In genomic region chrX:40392599-40392998, GRCh38 we compare ENCODE assay signal across 22 cellular contexts.
DNase-seq lines count a peak whose midpoint lies in the region; ATAC-seq, FAIRE-seq and TF ChIP-seq lines count a peak whose summit lies in the region.
"Had no signal": no experiment of that assay in that cellular context is flagged by ENCODE, and none has a peak within 500 bp of the region (broad histone marks: within the 10 kb centered on the region; RNA-seq: fewer than 3 reads in every experiment).

No MANE protein-coding gene starts in this region.

- no peaks in the 10 kb centered on the region for H3K36me3 Mint-ChIP-seq in type B pancreatic cell

- H3K9ac ChIP-seq in GM12878 (ENCODE audit: control insufficient read depth, insufficient read depth, low read length), result no peak overlapping the region

- H3K27me3 Mint-ChIP-seq in type B pancreatic cell, result no peaks in the 10 kb centered on the region
- H3K27me3 Mint-ChIP-seq: activated CD8-positive, alpha-beta T cell treated with anti-CD3 and anti-CD28 coated beads for 36 hours; activated naive CD8-positive, alpha-beta T cell; naive thymus-derived CD4-positive, alpha-beta T cell had no signal

- peak overlapping the region; percentile 23; the same call in 1 of the 2 replicates for H2AFZ ChIP-seq in GM12878 (ENCODE audit: control insufficient read depth, low read depth, low read length)

- no peaks in the 10 kb centered on the region for H3K4me1 Mint-ChIP-seq in type B pancreatic cell (ENCODE audit: unreplicated experiment)
- H3K4me1 Mint-ChIP-seq: naive thymus-derived CD4-positive, alpha-beta T cell had no signal

- peak; percentile 38 for FAIRE-seq in GM12892 (lab: Jason Lieb, UNC)
- no peak for FAIRE-seq in GM12878 (lab: Jason Lieb, UNC)

- H3K4me1 ChIP-seq in GM12878 (ENCODE audit: control insufficient read depth, insufficient read depth, low read length) (no peaks in the 10 kb centered on the region; the same call in 1 of the 2 replicates), testis (no peaks in the 10 kb centered on the region)
- H3K4me1 ChIP-seq: HAP-1, upper lobe of left lung had no signal

- TF ChIP-seq POLR2A in GM12892 (IDR thresholded peaks at IDR 0.05; ENCODE audit: low read depth, low read length) (no peak), GM12878 (IDR thresholded peaks at IDR 0.05; ENCODE audit: low read depth, low read length) (no peak), testis (IDR thresholded peaks at IDR 0.05) (no peak)

- H3K4me2 ChIP-seq in GM12878 (ENCODE audit: control insufficient read depth, insufficient read depth), result no peak overlapping the region

- no peaks in the 10 kb centered on the region for H4K20me1 ChIP-seq in GM12878 (ENCODE audit: control insufficient read depth, insufficient read depth)

- CTCF ChIA-PET in GM12878 (lab: Yijun Ruan, JAX), result no interaction called here

- H3K27ac Mint-ChIP-seq in type B pancreatic cell, result no peak overlapping the region
- H3K27ac Mint-ChIP-seq: activated CD8-positive, alpha-beta T cell treated with anti-CD3 and anti-CD28 coated beads for 36 hours; activated naive CD8-positive, alpha-beta T cell; naive thymus-derived CD4-positive, alpha-beta T cell had no signal

- H3K4me3 ChIP-seq in GM12878 (no peak overlapping the region), testis (no peak overlapping the region)
- H3K4me3 ChIP-seq: HAP-1, upper lobe of left lung had no signal

- in situ Hi-C loops in GM12878 (cut with MboI), result no loop called here

- BruUV-seq in GM12878 (replicated peaks; lab: Mats Ljungman, UMichigan), result no TSS peak

- intact Hi-C loops in GM12878 (cut with micrococcal nuclease; ENCODE audit: unreplicated experiment) (no loop called here), testis (cut with DNase I; ENCODE audit: low total_unique reads) (no loop called here)

- WGBS in GM12878 (ENCODE audit: insufficient coverage, insufficient replicate concordance, low lambda C conversion rate, missing lambda C conversion rate), result 17% methylated on average over 2 of the region's 2 CpGs
- 89 to 95% methylated on average over 2 of the region's 2 CpGs for WGBS in testis, 2 donors

- H3K79me2 ChIP-seq in GM12878 (ENCODE audit: control insufficient read depth, insufficient read depth, low read length), result no peaks in the 10 kb centered on the region

- POLR2A ChIA-PET in GM12878 (lab: Charles Lee), result no interaction called here

- no peak for TF ChIP-seq RAD21 in GM12878 (IDR thresholded peaks at IDR 0.05; ENCODE audit: insufficient read depth, low read depth, low read length)

- H3K9me3 Mint-ChIP-seq in type B pancreatic cell, result peaks cover 8% of the 10 kb centered on the region

- H3K27me3 ChIP-seq in GM12878 (replicated peaks in 1 of 2; ENCODE audit: control insufficient read depth in 2 of 2, insufficient read depth in 2 of 2, low read length in 1 of 2) (no peaks in the 10 kb centered on the region), layer of hippocampus (ENCODE audit: control insufficient read depth, insufficient read depth, low read length) (no peaks in the 10 kb centered on the region), testis (no peaks in the 10 kb centered on the region)

- SMC1A ChIA-PET in GM12878 (lab: Charles Lee; ENCODE audit: uncharacterized antibody, unreplicated experiment), result interaction anchor here (0.9 kb wide), 1 partner anchor 333 kb away, joined by 3 read pairs; no protein-coding TSS in a partner anchor

- H3K9me3 ChIP-seq in GM12878 (replicated peaks; ENCODE audit: control insufficient read depth, insufficient read depth, low read length) (peaks cover 2% of the 10 kb centered on the region; the same call in 1 of the 3 replicates), testis (no peaks in the 10 kb centered on the region)
- H3K9me3 ChIP-seq: HAP-1 had no signal

- TF ChIP-seq EP300 in GM12878 (IDR thresholded peaks at IDR 0.05; ENCODE audit: borderline replicate concordance in 1 of 2, control insufficient read depth in 1 of 2, low read depth in 2 of 2, low read length in 2 of 2), result no peak

- H3K36me3 ChIP-seq in GM12878 (ENCODE audit: control insufficient read depth in 2 of 2, insufficient read depth in 2 of 2, low read length in 1 of 2) (no peaks in the 10 kb centered on the region), testis (ENCODE audit: low read depth, missing control alignments) (no peaks in the 10 kb centered on the region)
- H3K36me3 ChIP-seq: HAP-1, upper lobe of left lung had no signal

- no peak overlapping the region for H3K4me3 Mint-ChIP-seq in type B pancreatic cell
- H3K4me3 Mint-ChIP-seq: activated CD8-positive, alpha-beta T cell treated with anti-CD3 and anti-CD28 coated beads for 36 hours; activated naive CD8-positive, alpha-beta T cell; naive thymus-derived CD4-positive, alpha-beta T cell had no signal

- RAD21 ChIA-PET in GM12878 (lab: Charles Lee; ENCODE audit: unreplicated experiment), result no interaction called here

- TF ChIP-seq CTCF in GM12878 (IDR thresholded peaks at IDR 0.05 in 2 of 3, conservative IDR thresholded peaks at IDR 0.05 in 1 of 3; ENCODE audit: control insufficient read depth in 2 of 3, extremely low read depth in 1 of 3, insufficient read depth in 1 of 3, low read depth in 3 of 3, low read length in 3 of 3) (no peak), testis (IDR thresholded peaks at IDR 0.05) (no peak), type B pancreatic cell (conservative IDR thresholded peaks at IDR 0.05) (no peak)

- no peak overlapping the region for H3K27ac ChIP-seq in GM12878 (ENCODE audit: control insufficient read depth, insufficient read depth)
- H3K27ac ChIP-seq in layer of hippocampus (ENCODE audit: low read depth, low read length), result peak overlapping the region; percentile 48
- no peak overlapping the region for H3K27ac ChIP-seq in testis
- H3K27ac ChIP-seq: upper lobe of left lung had no signal

- ATAC-seq in GM12878, result peak; percentile 50
- ATAC-seq: activated CD8-positive, alpha-beta T cell treated with anti-CD3 and anti-CD28 coated beads for 36 hours; left colon; naive thymus-derived CD4-positive, alpha-beta T cell had no signal

- DNase-seq in Ammon's horn (ENCODE audit: low spot score), result peak; percentile 24
- no peak for DNase-seq in GM12892 (ENCODE audit: insufficient read length)
- DNase-seq in GM12878 (ENCODE audit: low read depth, low spot score), result no peak
- DNase-seq in testis, result no peak
- no peak for DNase-seq in stimulated activated CD4-positive, alpha-beta T cell treated with anti-CD3 and anti-CD28 coated beads, Interleukin-12 subunit alpha, Interleukin-12 subunit beta, amount 100 ng/mL, for 4 hours
- no peak for DNase-seq in type B pancreatic cell (ENCODE audit: extremely low spot score, unreplicated experiment)
- DNase-seq in NCI-H226, result no peak
- DNase-seq: activated CD8-positive, alpha-beta T cell treated with anti-CD3 and anti-CD28 coated beads for 36 hours; GDM1; left colon; naive thymus-derived CD4-positive, alpha-beta T cell; NCI-H1092; NCI-H187 treated with DMSO at 0.1 percent for 48 hours; NCI-H748 treated with DMSO at 0.1 percent for 48 hours; retina; stimulated activated CD4-positive, alpha-beta T cell treated with anti-CD3 and anti-CD28 coated beads, Interleukin-4, amount 100 ng/mL, for 4 hours; stimulated activated naive CD4-positive, alpha-beta T cell; SW 1271; upper lobe of left lung had no signal

TF ChIP-seq in GM12878, 131 proteins besides CTCF, POLR2A, EP300 and RAD21:
- TF ChIP-seq CHD2 (IDR thresholded peaks at IDR 0.05; ENCODE audit: borderline replicate concordance, low read depth, low read length) (no peak), YY1 (IDR thresholded peaks at IDR 0.05; ENCODE audit: low read depth, low read length) (0 out of 2 replicates have a peak, but pooled peaks have one; percentile 8), NRF1 (conservative IDR thresholded peaks at IDR 0.05; ENCODE audit: low read depth, low read length) (no peak), SIX5 (IDR thresholded peaks at IDR 0.05; ENCODE audit: low read depth, low read length, severe bottlenecking) (peak; percentile 18)
TF ChIP-seq in GM12878: peak in this region for 2.
